Comparison of ENCODE assay signal across 2 cellular contexts in genomic region chr12:124513297-124513867, GRCh38.
A peak's percentile ranks its signal among the peaks of the same experiment; 100 is the strongest.
TF ChIP-seq lines count a peak whose summit lies in the region.

No MANE protein-coding gene starts in this region.

TF ChIP-seq in HepG2, 621 proteins besides CTCF, POLR2A, EP300 and RAD21 (continued from another document):
- no peak for TF ChIP-seq ZNF18 (CRISPR knock-in tag; IDR thresholded peaks at IDR 0.05; ENCODE audit: insufficient replicate concordance)
- no peak for TF ChIP-seq RAD51 (IDR thresholded peaks at IDR 0.05; ENCODE audit: borderline replicate concordance)
- TF ChIP-seq, protein P1, sequence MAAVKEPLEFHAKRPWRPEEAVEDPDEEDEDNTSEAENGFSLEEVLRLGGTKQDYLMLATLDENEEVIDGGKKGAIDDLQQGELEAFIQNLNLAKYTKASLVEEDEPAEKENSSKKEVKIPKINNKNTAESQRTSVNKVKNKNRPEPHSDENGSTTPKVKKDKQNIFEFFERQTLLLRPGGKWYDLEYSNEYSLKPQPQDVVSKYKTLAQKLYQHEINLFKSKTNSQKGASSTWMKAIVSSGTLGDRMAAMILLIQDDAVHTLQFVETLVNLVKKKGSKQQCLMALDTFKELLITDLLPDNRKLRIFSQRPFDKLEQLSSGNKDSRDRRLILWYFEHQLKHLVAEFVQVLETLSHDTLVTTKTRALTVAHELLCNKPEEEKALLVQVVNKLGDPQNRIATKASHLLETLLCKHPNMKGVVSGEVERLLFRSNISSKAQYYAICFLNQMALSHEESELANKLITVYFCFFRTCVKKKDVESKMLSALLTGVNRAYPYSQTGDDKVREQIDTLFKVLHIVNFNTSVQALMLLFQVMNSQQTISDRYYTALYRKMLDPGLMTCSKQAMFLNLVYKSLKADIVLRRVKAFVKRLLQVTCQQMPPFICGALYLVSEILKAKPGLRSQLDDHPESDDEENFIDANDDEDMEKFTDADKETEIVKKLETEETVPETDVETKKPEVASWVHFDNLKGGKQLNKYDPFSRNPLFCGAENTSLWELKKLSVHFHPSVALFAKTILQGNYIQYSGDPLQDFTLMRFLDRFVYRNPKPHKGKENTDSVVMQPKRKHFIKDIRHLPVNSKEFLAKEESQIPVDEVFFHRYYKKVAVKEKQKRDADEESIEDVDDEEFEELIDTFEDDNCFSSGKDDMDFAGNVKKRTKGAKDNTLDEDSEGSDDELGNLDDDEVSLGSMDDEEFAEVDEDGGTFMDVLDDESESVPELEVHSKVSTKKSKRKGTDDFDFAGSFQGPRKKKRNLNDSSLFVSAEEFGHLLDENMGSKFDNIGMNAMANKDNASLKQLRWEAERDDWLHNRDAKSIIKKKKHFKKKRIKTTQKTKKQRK (IDR thresholded peaks at IDR 0.05; ENCODE audit: low read length) = no peak
- TF ChIP-seq ESRRA (CRISPR knock-in tag; IDR thresholded peaks at IDR 0.05; ENCODE audit: low read depth) = no peak
- TF ChIP-seq KDM1A (CRISPR knock-in tag; IDR thresholded peaks at IDR 0.05) = 0 out of 2 replicates have a peak, but pooled peaks have one; percentile 48
- no peak for TF ChIP-seq NFIC (IDR thresholded peaks at IDR 0.05; ENCODE audit: low read length)
- TF ChIP-seq ZMYM3 (CRISPR knock-in tag; IDR thresholded peaks at IDR 0.05) = peak; percentile 82
- TF ChIP-seq ZNF101 (CRISPR knock-in tag; IDR thresholded peaks at IDR 0.05; ENCODE audit: borderline replicate concordance, low read depth) = no peak
- TF ChIP-seq RCOR2 (CRISPR knock-in tag; IDR thresholded peaks at IDR 0.05) = peak; percentile 30; the same call in 1 of the 2 replicates
- TF ChIP-seq ZKSCAN1 (IDR thresholded peaks at IDR 0.05; ENCODE audit: low read length) = no peak
- TF ChIP-seq ZFP36 (IDR thresholded peaks at IDR 0.05; ENCODE audit: borderline replicate concordance, low read depth, low read length, partially characterized antibody) = peak; percentile 54
- no peak for TF ChIP-seq EED (CRISPR knock-in tag; IDR thresholded peaks at IDR 0.05)
- no peak for TF ChIP-seq TFDP1 (CRISPR knock-in tag; IDR thresholded peaks at IDR 0.05; ENCODE audit: borderline replicate concordance)
- TF ChIP-seq ZNF576 (CRISPR knock-in tag; IDR thresholded peaks at IDR 0.05) = no peak
- peak; percentile 48; the same call in 1 of the 2 replicates for TF ChIP-seq ZNF281 (CRISPR knock-in tag; IDR thresholded peaks at IDR 0.05; ENCODE audit: borderline replicate concordance)

TF ChIP-seq in neural cell, 6 proteins besides CTCF, POLR2A, EP300 and RAD21 (continued from another document):
- TF ChIP-seq REST (IDR thresholded peaks at IDR 0.05; ENCODE audit: borderline replicate concordance) (no peak), EZH2 (IDR thresholded peaks at IDR 0.05; ENCODE audit: borderline replicate concordance, insufficient read depth, low read length, poor library complexity, severe bottlenecking) (no peak), SMC3 (conservative IDR thresholded peaks at IDR 0.05; ENCODE audit: poor library complexity) (no peak)
